Comparison of ENCODE assay signal across 8 cellular contexts in the genomic region with DNA sequence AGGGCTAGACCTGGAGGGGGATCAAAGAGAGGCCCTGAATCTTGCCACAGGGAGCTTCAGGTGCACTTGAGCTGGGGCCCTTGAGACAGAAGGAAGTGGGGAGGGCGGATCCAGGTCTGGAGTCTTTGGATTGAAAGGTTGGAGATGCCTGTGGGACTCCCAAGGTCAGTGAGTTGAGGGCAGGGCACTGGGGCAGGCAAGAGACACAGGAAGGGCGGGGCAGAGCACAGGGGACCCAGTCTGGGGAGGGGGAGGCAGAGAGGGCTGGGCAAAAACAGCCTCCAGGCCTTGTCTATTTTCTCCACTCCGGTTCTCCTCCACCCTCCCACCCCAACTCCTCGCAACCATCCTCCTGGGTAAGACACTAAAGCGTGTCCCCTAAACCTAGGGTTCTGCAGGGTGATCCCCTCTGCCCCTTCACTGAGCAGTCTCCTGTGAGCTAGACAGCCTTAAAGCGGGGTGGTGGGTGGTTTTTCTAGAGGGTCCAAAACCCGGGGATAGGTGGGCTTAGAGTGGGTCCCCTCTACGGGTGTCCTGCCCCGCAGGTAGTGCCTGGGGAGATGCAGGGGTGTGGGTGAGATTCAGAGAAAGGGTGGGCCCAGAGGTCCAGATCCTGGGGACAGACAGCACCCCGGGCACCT. TPM values are rescaled to one million over a fixed set of nuclear protein-coding genes. Genes with fewer than 3 reads are reported as not detected.
DNase-seq lines count a peak whose midpoint lies in the region.

No MANE protein-coding gene starts in this region.

- no peaks in the 10 kb centered on the region for H3K79me2 ChIP-seq in ACC112 (ENCODE audit: control insufficient read depth, insufficient read depth, low read length, unreplicated experiment)

- H3K36me3 ChIP-seq in ACC112 (ENCODE audit: insufficient read depth, low read length), result no peaks in the 10 kb centered on the region

- no peak overlapping the region for H2AFZ ChIP-seq in ACC112 (ENCODE audit: low read length, unreplicated experiment)

- peaks cover 6% of the 10 kb centered on the region for H3K4me1 ChIP-seq in ACC112 (ENCODE audit: control insufficient read depth, insufficient read depth, low read length, unreplicated experiment)
- peaks cover 57% of the 10 kb centered on the region for H3K4me1 ChIP-seq in mononuclear cell (ENCODE audit: insufficient read depth, low read length)

- peak overlapping the region; percentile 57 for H3K4me3 ChIP-seq in ACC112 (ENCODE audit: low read depth, low read length)
- H3K4me3 ChIP-seq in Jurkat, Clone E6-1 (ENCODE audit: low read length), result peak overlapping the region; percentile 31
- peak overlapping the region; percentile 42 for H3K4me3 ChIP-seq in mononuclear cell (ENCODE audit: low read length)

- DNase-seq in Jurkat, Clone E6-1 (ENCODE audit: low read depth, low spot score), result no peak
- DNase-seq in central memory CD4-positive, alpha-beta T cell, result peak; percentile 4
- DNase-seq in GM19238 (ENCODE audit: insufficient read length, low spot score) (no peak), AG08396 (ENCODE audit: low spot score) (no peak), NCI-H446 (lab: John Stamatoyannopoulos, UW) (no peak)
- DNase-seq in stimulated activated CD4-positive, alpha-beta T cell treated with anti-CD3 and anti-CD28 coated beads, Interleukin-2, amount 100 ng/mL, for 24 hours, result no peak

- H3K27ac ChIP-seq in ACC112 (ENCODE audit: low read depth, low read length), result no peak overlapping the region

- no peaks in the 10 kb centered on the region for H3K27me3 ChIP-seq in ACC112 (ENCODE audit: insufficient read depth, low read length)
- no peaks in the 10 kb centered on the region for H3K27me3 ChIP-seq in mononuclear cell (ENCODE audit: insufficient read depth, low read length)

- no peaks in the 10 kb centered on the region for H3K9me3 ChIP-seq in mononuclear cell (ENCODE audit: low read depth, low read length)

RNA-seq across cellular contexts. Expression of gene CELSR1, which starts 38.6 kb away (rescaled TPM):
- 1.8 TPM for polyA plus RNA-seq in Jurkat, Clone E6-1 (2012; ENCODE audit: insufficient read depth, insufficient read length)
- 1.6 TPM for total RNA-seq in mononuclear cell

RNA-seq across cellular contexts. Expression of gene GRAMD4, which starts 44.2 kb away (rescaled TPM):
- 47.0 TPM for polyA plus RNA-seq in Jurkat, Clone E6-1 (2012; ENCODE audit: insufficient read depth, insufficient read length)
- 11.9 TPM for total RNA-seq in mononuclear cell
